ENCODE assay signal across 12 cellular contexts in the genomic region with DNA sequence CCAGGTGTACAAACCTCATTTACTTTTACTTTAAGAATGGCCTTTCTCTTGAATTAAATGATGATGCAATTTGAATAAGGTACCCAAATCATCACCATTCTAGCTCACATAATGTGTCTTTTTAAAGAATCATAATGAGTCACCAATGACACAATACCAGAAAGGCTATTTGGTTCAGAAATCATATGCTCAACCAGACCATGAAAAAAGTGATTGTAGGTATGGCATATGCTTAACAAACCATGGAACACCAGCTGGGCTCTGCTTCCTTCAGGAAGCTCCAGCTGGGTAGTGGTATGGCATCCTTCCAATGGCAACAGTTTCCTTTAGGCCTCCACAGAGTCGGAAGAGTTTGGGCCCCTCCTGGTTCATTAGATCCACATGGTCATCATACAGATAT.
DNase-seq lines count a peak whose midpoint lies in the region; ATAC-seq lines count a peak whose summit lies in the region.
"Had no signal": no experiment of that assay in that cellular context is flagged by ENCODE, and none has a peak within 500 bp of the region (broad histone marks: within the 10 kb centered on the region; RNA-seq: fewer than 3 reads in every experiment).

No MANE protein-coding gene starts in this region.

- peaks cover 19% of the 10 kb centered on the region for H3K4me1 ChIP-seq in SJCRH30
- peaks cover 4% of the 10 kb centered on the region for H3K4me1 ChIP-seq in mesenchymal stem cell (ENCODE audit: control insufficient read depth, insufficient read depth, low read depth, low read length)
- H3K4me1 ChIP-seq: esophagus squamous epithelium, left lung had no signal

- H4K91ac ChIP-seq in mesenchymal stem cell (ENCODE audit: low read length): no peak overlapping the region

- H3K79me1 ChIP-seq in mesenchymal stem cell (replicated peaks; ENCODE audit: low read length, poor library complexity, severe bottlenecking): peaks cover 2% of the 10 kb centered on the region

- H3K27me3 ChIP-seq in SJCRH30 (no peaks in the 10 kb centered on the region), mesenchymal stem cell (ENCODE audit: control insufficient read depth in 1 of 2, insufficient read depth in 1 of 2, low read length in 2 of 2) (no peaks in the 10 kb centered on the region)
- H3K27me3 ChIP-seq: esophagus squamous epithelium, left lung had no signal

- no peak overlapping the region for H2BK5ac ChIP-seq in mesenchymal stem cell (ENCODE audit: low read depth, low read length, poor library complexity, severe bottlenecking)

- peak overlapping the region; percentile 12 for H4K8ac ChIP-seq in mesenchymal stem cell (ENCODE audit: low read length)

- H2AFZ ChIP-seq in mesenchymal stem cell (ENCODE audit: low read depth, low read length): no peak overlapping the region

- no peak overlapping the region for H3K4ac ChIP-seq in mesenchymal stem cell (ENCODE audit: low read depth in 1 of 2, low read length in 2 of 2)

- DNase-seq in SJCRH30 (peak; percentile 92 to 96), mesenchymal stem cell (no peak), epidermal melanocyte (ENCODE audit: insufficient read length, low spot score) (no peak), mucosa of gallbladder (ENCODE audit: low spot score) (no peak)
- DNase-seq: Calu3, esophagus squamous epithelium, left lung, NCI-H510A treated with DMSO at 0.1 percent for 48 hours had no signal

- peak overlapping the region; percentile 67 for H3K27ac ChIP-seq in SJCRH30
- H3K27ac ChIP-seq in mesenchymal stem cell (ENCODE audit: low read length, poor library complexity, severe bottlenecking): peak overlapping the region; percentile 81
- H3K27ac ChIP-seq: esophagus squamous epithelium, left lung had no signal

- WGBS in mesenchymal stem cell: no CpG with 5 or more reads among the region's 1 CpG

- H2AK5ac ChIP-seq in mesenchymal stem cell (ENCODE audit: low read length, severe bottlenecking): no peak overlapping the region

- no peak overlapping the region for H2BK120ac ChIP-seq in mesenchymal stem cell (ENCODE audit: low read depth, low read length)

- H3K4me3 ChIP-seq in SJCRH30: no peak overlapping the region
- no peak overlapping the region for H3K4me3 ChIP-seq in mesenchymal stem cell (ENCODE audit: insufficient read depth in 1 of 2, low read depth in 1 of 2, low read length in 2 of 2)
- H3K4me3 ChIP-seq: esophagus squamous epithelium, left lung had no signal

- H2BK15ac ChIP-seq in mesenchymal stem cell (ENCODE audit: low read depth, poor library complexity, severe bottlenecking): no peak overlapping the region

- no peaks in the 10 kb centered on the region for H3K9me3 ChIP-seq in SJCRH30 (replicated peaks)
- H3K9me3 ChIP-seq in mesenchymal stem cell (ENCODE audit: control insufficient read depth, low read length): no peaks in the 10 kb centered on the region
- H3K9me3 ChIP-seq: esophagus squamous epithelium had no signal

- H2BK12ac ChIP-seq in mesenchymal stem cell (ENCODE audit: low read length in 2 of 2): no peak overlapping the region

- no peak overlapping the region for H3K4me2 ChIP-seq in mesenchymal stem cell (ENCODE audit: low read length, poor library complexity, severe bottlenecking)

- no peaks in the 10 kb centered on the region for H3K36me3 ChIP-seq in SJCRH30
- H3K36me3 ChIP-seq in mesenchymal stem cell (ENCODE audit: control insufficient read depth in 1 of 2, insufficient read depth in 2 of 2, low read depth in 1 of 2, low read length in 2 of 2): peaks cover 0 to 11% of the 10 kb centered on the region in 2 experiments
- H3K36me3 ChIP-seq: esophagus squamous epithelium, left lung had no signal

- no peak overlapping the region for H3K23ac ChIP-seq in mesenchymal stem cell (ENCODE audit: low read length in 2 of 2)

- ATAC-seq in GM18870 (IDR thresholded peaks at IDR 0.05; ENCODE audit: unreplicated experiment): peak; percentile 81
- peak; percentile 54 for ATAC-seq in HG02885 (IDR thresholded peaks at IDR 0.05; ENCODE audit: poor library complexity, unreplicated experiment)
- ATAC-seq in HG03097 (IDR thresholded peaks at IDR 0.05; ENCODE audit: low FRiP score, unreplicated experiment): no peak
- ATAC-seq in HG02588 (IDR thresholded peaks at IDR 0.05; ENCODE audit: unreplicated experiment): no peak
- ATAC-seq: left lung had no signal

- no peak overlapping the region for H3K14ac ChIP-seq in mesenchymal stem cell (ENCODE audit: low read length in 2 of 2)

- H3K18ac ChIP-seq in mesenchymal stem cell (ENCODE audit: low read depth in 1 of 2, low read length in 2 of 2): no peak overlapping the region

- H3K9ac ChIP-seq in mesenchymal stem cell (ENCODE audit: low read length): no peak overlapping the region

Comparison
In these comparisons a context has a peak if more than half of its experiments do, and no peak if none do; other contexts are left out.
1. ATAC-seq: peak in GM18870 (single experiment) and HG02885 (single experiment); none in HG03097 (single experiment) and HG02588 (single experiment).
2. DNase-seq: peak in SJCRH30 (2 of 2); none in mesenchymal stem cell (single experiment), epidermal melanocyte (single experiment) and mucosa of gallbladder (single experiment).